19 cellular contexts compared by ENCODE assay signal in genomic region chr9:135290086-135290485, GRCh38.
"Had no signal": no experiment of that assay in that cellular context is flagged by ENCODE, and none has a peak within 500 bp of the region (broad histone marks: within the 10 kb centered on the region; RNA-seq: fewer than 3 reads in every experiment).

No MANE protein-coding gene starts in this region.

- H3K9me3 ChIP-seq: gastrocnemius medialis, suprapubic skin had no signal

- DNase-seq: activated CD4-positive, alpha-beta T cell treated with anti-CD3 and anti-CD28 coated beads, Interleukin-2, amount 10 ng/mL, durations not matched to agents 24 days and 14 days; activated CD8-positive, alpha-beta T cell treated with anti-CD3 and anti-CD28 coated beads for 36 hours; activated naive CD4-positive, alpha-beta T cell treated with anti-CD3 and anti-CD28 coated beads, Interleukin-2, amount 10 ng/mL, durations not matched to agents 7 days and 5 days; activated naive CD8-positive, alpha-beta T cell treated with anti-CD3 and anti-CD28 coated beads, Interleukin-2, amount 50 U/mL, for 24 hours; activated T-cell treated with anti-CD3 and anti-CD28 coated beads, Interleukin-2, amount 50 U/mL, for 24 hours; cerebellar nuclear complex; effector CD8-positive, alpha-beta T cell; gastrocnemius medialis; head of caudate nucleus; kidney glomerular epithelial cell; natural killer cell; T-helper 1 cell; T-helper 9 cell had no signal

- H3K4me3 Mint-ChIP-seq: activated CD4-positive, alpha-beta T cell treated with anti-CD3 and anti-CD28 coated beads, Interleukin-2, amount 10 ng/mL, durations not matched to agents 24 days and 14 days; activated CD8-positive, alpha-beta T cell treated with anti-CD3 and anti-CD28 coated beads for 36 hours; activated naive CD4-positive, alpha-beta T cell treated with anti-CD3 and anti-CD28 coated beads, Interleukin-2, amount 10 ng/mL, durations not matched to agents 7 days and 5 days; activated naive CD8-positive, alpha-beta T cell treated with anti-CD3 and anti-CD28 coated beads, Interleukin-2, amount 50 U/mL, for 24 hours; activated T-cell treated with anti-CD3 and anti-CD28 coated beads, Interleukin-2, amount 50 U/mL, for 24 hours; dendritic cell treated with granulocyte-macrophage colony-stimulating factor and Interleukin-4, amounts not matched to agents 40 ng/mL and 50 ng/mL, for 4 days; natural killer cell; stimulated activated naive CD8-positive, alpha-beta T cell treated with anti-CD3 and anti-CD28 coated beads, Interleukin-15, Interleukin-2, amounts not matched to agents 100 ng/mL and 50 ng/mL, for 24 hours; type B pancreatic cell had no signal

- H3K9me3 Mint-ChIP-seq: stimulated activated naive CD8-positive, alpha-beta T cell treated with anti-CD3 and anti-CD28 coated beads, Interleukin-15, Interleukin-2, amounts not matched to agents 100 ng/mL and 50 ng/mL, for 24 hours; type B pancreatic cell had no signal

- H3K36me3 Mint-ChIP-seq: natural killer cell, type B pancreatic cell had no signal

- ATAC-seq: activated CD8-positive, alpha-beta T cell treated with anti-CD3 and anti-CD28 coated beads for 36 hours; activated naive CD8-positive, alpha-beta T cell treated with anti-CD3 and anti-CD28 coated beads, Interleukin-2, amount 50 U/mL, for 24 hours; esophagus mucosa; gastrocnemius medialis; natural killer cell; SK-N-SH treated with all-trans-retinoic acid at 6 μM for 48 hours had no signal

- H3K4me3 ChIP-seq: gastrocnemius medialis, suprapubic skin had no signal

- H3K4me1 Mint-ChIP-seq: activated CD4-positive, alpha-beta T cell treated with anti-CD3 and anti-CD28 coated beads, Interleukin-2, amount 10 ng/mL, durations not matched to agents 24 days and 14 days; activated naive CD4-positive, alpha-beta T cell treated with anti-CD3 and anti-CD28 coated beads, Interleukin-2, amount 10 ng/mL, durations not matched to agents 7 days and 5 days; activated naive CD8-positive, alpha-beta T cell treated with anti-CD3 and anti-CD28 coated beads, Interleukin-2, amount 50 U/mL, for 24 hours; natural killer cell had no signal

- H3K4me1 ChIP-seq: gastrocnemius medialis, suprapubic skin had no signal

- H3K27ac Mint-ChIP-seq: activated CD4-positive, alpha-beta T cell treated with anti-CD3 and anti-CD28 coated beads, Interleukin-2, amount 10 ng/mL, durations not matched to agents 24 days and 14 days; activated CD8-positive, alpha-beta T cell treated with anti-CD3 and anti-CD28 coated beads for 36 hours; activated naive CD4-positive, alpha-beta T cell treated with anti-CD3 and anti-CD28 coated beads, Interleukin-2, amount 10 ng/mL, durations not matched to agents 7 days and 5 days; activated naive CD8-positive, alpha-beta T cell treated with anti-CD3 and anti-CD28 coated beads, Interleukin-2, amount 50 U/mL, for 24 hours; activated T-cell treated with anti-CD3 and anti-CD28 coated beads, Interleukin-2, amount 50 U/mL, for 24 hours; dendritic cell treated with granulocyte-macrophage colony-stimulating factor and Interleukin-4, amounts not matched to agents 40 ng/mL and 50 ng/mL, for 4 days; natural killer cell; stimulated activated naive CD8-positive, alpha-beta T cell treated with anti-CD3 and anti-CD28 coated beads, Interleukin-15, Interleukin-2, amounts not matched to agents 100 ng/mL and 50 ng/mL, for 24 hours; type B pancreatic cell had no signal

- H3K27ac ChIP-seq: gastrocnemius medialis, suprapubic skin had no signal

- H3K36me3 ChIP-seq: gastrocnemius medialis, suprapubic skin had no signal
